ENCODE assay signal across 9 cellular contexts in genomic region chr14:54435500-54435981, GRCh38. TPM values are rescaled to one million over a fixed set of nuclear protein-coding genes. Genes with fewer than 3 reads are reported as not detected.
DNase-seq lines count a peak whose midpoint lies in the region; ATAC-seq, FAIRE-seq and TF ChIP-seq lines count a peak whose summit lies in the region.
"Had no signal": no experiment of that assay in that cellular context is flagged by ENCODE, and none has a peak within 500 bp of the region (broad histone marks: within the 10 kb centered on the region; RNA-seq: fewer than 3 reads in every experiment).

No MANE protein-coding gene starts in this region.

- no peak for TF ChIP-seq EP300 in A549 (IDR thresholded peaks at IDR 0.05)

- no peak overlapping the region for H3K4me3 ChIP-seq in A549
- H3K4me3 ChIP-seq in mammary epithelial cell (replicated peaks in 1 of 3; ENCODE audit: insufficient read depth in 1 of 3, low read depth in 2 of 3, low read length in 3 of 3) = no peak overlapping the region
- H3K4me3 ChIP-seq in uterus = no peak overlapping the region
- H3K4me3 ChIP-seq: tibial nerve had no signal

- intact Hi-C loops in mammary epithelial cell (cut with micrococcal nuclease) = no loop called here
- intact Hi-C loops in uterus (cut with DNase I; ENCODE audit: low total_unique reads) = no loop called here

- H4K20me1 ChIP-seq in mammary epithelial cell (ENCODE audit: insufficient read depth, low read length) = peaks cover 6% of the 10 kb centered on the region

- peaks cover 99% of the 10 kb centered on the region for H3K79me2 ChIP-seq in mammary epithelial cell (ENCODE audit: insufficient read depth, low read length)

- no peak for TF ChIP-seq RAD21 in A549 (conservative IDR thresholded peaks at IDR 0.05 in 1 of 2, IDR thresholded peaks at IDR 0.05 in 1 of 2)

- H3K36me3 ChIP-seq in mammary epithelial cell (ENCODE audit: insufficient read depth, low read length) = peaks cover 12% of the 10 kb centered on the region
- no peaks in the 10 kb centered on the region for H3K36me3 ChIP-seq in uterus

- H3K9me3 ChIP-seq in A549 = no peaks in the 10 kb centered on the region
- H3K9me3 ChIP-seq in mammary epithelial cell (replicated peaks; ENCODE audit: insufficient read depth, low read length) = no peaks in the 10 kb centered on the region
- no peaks in the 10 kb centered on the region for H3K9me3 ChIP-seq in uterus
- H3K9me3 ChIP-seq: tibial nerve had no signal

- dilution Hi-C loops in mammary epithelial cell (cut with HindIII; ENCODE audit: low sequenced_read_pairs) = no loop called here

- in situ Hi-C loops in mammary epithelial cell (cut with MboI; ENCODE audit: low sequenced_read_pairs in 2 of 2) = no loop called here

- DNase-seq in A549 (ENCODE audit: low read depth in 1 of 2, low spot score in 1 of 2) (no peak), HUDEP-2 (lab: John Stamatoyannopoulos, UW; ENCODE audit: unreplicated experiment in 76 of 76) (peak in 50 of 76 experiments; percentile 4 to 85 (median 48)), mammary epithelial cell (peak; percentile 82), NOMO-1 treated with DMSO at 0.1 percent for 48 hours (lab: John Stamatoyannopoulos, UW; ENCODE audit: unreplicated experiment) (no peak), uterus (no peak), NCI-H446 treated with DMSO at 0.1 percent for 48 hours (lab: John Stamatoyannopoulos, UW) (no peak)
- no peak for DNase-seq in stimulated activated CD8-positive, alpha-beta memory T cell treated with anti-CD3 and anti-CD28 coated beads, Interleukin-4, amount 100 ng/mL, for 48 hours

- H3K27me3 ChIP-seq in mammary epithelial cell (ENCODE audit: insufficient read depth, low read length) = no peaks in the 10 kb centered on the region
- H3K27me3 ChIP-seq in uterus = no peaks in the 10 kb centered on the region
- H3K27me3 ChIP-seq: tibial nerve had no signal

- ATAC-seq in A549 (no peak; a peak in 1 of 6 replicates), GM18520 (IDR thresholded peaks at IDR 0.05; ENCODE audit: unreplicated experiment) (peak; percentile 43)

- POLR2A ChIA-PET in A549 (lab: Yijun Ruan, JAX) = interaction anchor here (1.0 kb wide), 1 partner anchor 53 kb away, joined by 3 read pairs; the partner anchor contains the start of gene GMFB

- no peak overlapping the region for H3K9ac ChIP-seq in mammary epithelial cell (ENCODE audit: insufficient read depth, low read length)

- no peak for FAIRE-seq in A549 (lab: Jason Lieb, UNC)

- WGBS in A549 (ENCODE audit: missing lambda C conversion rate) = 75% methylated on average over 4 of the region's 4 CpGs
- 75% methylated on average over 4 of the region's 4 CpGs for WGBS in mammary epithelial cell (ENCODE audit: low coverage, missing lambda C conversion rate)

- CTCF ChIA-PET in A549 (lab: Yijun Ruan, JAX) (interaction anchor here (1.0 to 1.5 kb wide), 3 partner anchors 9 to 88 kb away, joined by 3 to 4 read pairs (median 3); no protein-coding TSS in a partner anchor), mammary epithelial cell (lab: Charles Lee; ENCODE audit: low non-redundant PET) (interaction anchor here (0.6 kb wide), 1 partner anchor 62 kb away, joined by 5 read pairs; no protein-coding TSS in a partner anchor)

- H3K4me2 ChIP-seq in A549 = peak overlapping the region; percentile 25; the same call in 1 of the 3 replicates
- H3K4me2 ChIP-seq in mammary epithelial cell (ENCODE audit: insufficient read depth, low read depth, low read length) = peak overlapping the region; percentile 48

- TF ChIP-seq CTCF in A549 (IDR thresholded peaks at IDR 0.05) (no peak), mammary epithelial cell (conservative IDR thresholded peaks at IDR 0.05 in 1 of 2, IDR thresholded peaks at IDR 0.05 in 1 of 2; ENCODE audit: extremely low read depth in 1 of 2, insufficient read depth in 1 of 2, low read depth in 1 of 2, low read length in 2 of 2) (no peak), uterus (IDR thresholded peaks at IDR 0.05) (no peak)

- no TSS peak for BruUV-seq in mammary epithelial cell (replicated peaks; lab: Mats Ljungman, UMichigan)

- H3K27ac ChIP-seq in A549 = no peak overlapping the region
- H3K27ac ChIP-seq in mammary epithelial cell (ENCODE audit: insufficient read depth, low read depth, low read length) = peak overlapping the region; percentile 11
- H3K27ac ChIP-seq in uterus = peak overlapping the region in 1 of 2 donors; percentile 35
- H3K27ac ChIP-seq: tibial nerve had no signal

- H3K4me1 ChIP-seq in A549 = peaks cover 34% of the 10 kb centered on the region
- H3K4me1 ChIP-seq in mammary epithelial cell (ENCODE audit: insufficient read depth, low read length) = peaks cover 17% of the 10 kb centered on the region
- H3K4me1 ChIP-seq in uterus = peaks cover 0 to 4% of the 10 kb centered on the region in 2 donors

- no peak overlapping the region for H2AFZ ChIP-seq in mammary epithelial cell (ENCODE audit: low read depth, low read length)

- TF ChIP-seq POLR2A in A549 (IDR thresholded peaks at IDR 0.05; ENCODE audit: low read length) = no peak
- no peak for TF ChIP-seq POLR2A in uterus (IDR thresholded peaks at IDR 0.05)

TF ChIP-seq in A549, 52 proteins besides CTCF, POLR2A, EP300 and RAD21:
- no peak for TF ChIP-seq GATA3 (IDR thresholded peaks at IDR 0.05; ENCODE audit: borderline replicate concordance)
- no peak for TF ChIP-seq JUNB (IDR thresholded peaks at IDR 0.05)
- TF ChIP-seq RCOR1 (IDR thresholded peaks at IDR 0.05; ENCODE audit: low read depth, low read length) = no peak
- no peak for TF ChIP-seq BHLHE40 (IDR thresholded peaks at IDR 0.05; ENCODE audit: low read depth, low read length)
- no peak for TF ChIP-seq RARB (CRISPR knock-in tag; IDR thresholded peaks at IDR 0.05)
- no peak for TF ChIP-seq ESRRA (IDR thresholded peaks at IDR 0.05; ENCODE audit: borderline replicate concordance, low read length)
- TF ChIP-seq FOXS1 (CRISPR knock-in tag; IDR thresholded peaks at IDR 0.05) = no peak
- no peak for TF ChIP-seq MYC (IDR thresholded peaks at IDR 0.05; ENCODE audit: borderline replicate concordance, low read length)
- TF ChIP-seq ELK1 (IDR thresholded peaks at IDR 0.05; ENCODE audit: low read depth, low read length) = no peak
- no peak for TF ChIP-seq NPAS2 (CRISPR knock-in tag; IDR thresholded peaks at IDR 0.05; ENCODE audit: borderline replicate concordance)
- TF ChIP-seq HEYL (CRISPR knock-in tag; IDR thresholded peaks at IDR 0.05) = no peak
- TF ChIP-seq PHF8 (IDR thresholded peaks at IDR 0.05; ENCODE audit: borderline replicate concordance, low read depth) = no peak
- no peak for TF ChIP-seq MAX (IDR thresholded peaks at IDR 0.05)

RNA-seq across cellular contexts. Expression of gene CNIH1, which starts 5.6 kb away (rescaled TPM):
- 411 and 487 TPM in 2 replicates for polyA plus RNA-seq in A549 (2011; rRNA removed)
- polyA plus RNA-seq in A549 (2012; cell fraction: cytosol; rRNA removed) = 172 and 215 TPM in 2 replicates
- polyA plus RNA-seq in A549 (2012; cell fraction: nucleus; rRNA removed) = 144 and 174 TPM in 2 replicates
- polyA plus RNA-seq in A549 (2017; fragmentation: RNase III; extraction: RNeasy Plus Mini Kit Qiagen cat#74134 plus additional on column Dnase treatment) = 337 to 361 TPM (median 347 TPM) in 3 replicates
- 453 and 486 TPM in 2 replicates for polyA minus RNA-seq in A549 (2011; rRNA and poly(A)+ RNA removed)
- 100 to 1,000 TPM; 184 to 196 TPM for total RNA-seq in mammary epithelial cell
- polyA plus RNA-seq in mammary epithelial cell = 345 TPM
- 223 TPM for polyA minus RNA-seq in mammary epithelial cell
- total RNA-seq in uterus = 100 to 1,000 TPM in 3 of 4 donors, 10 to 100 TPM in 1; 18.7 to 177 (median 142) TPM

RNA-seq across cellular contexts. Expression of gene CDKN3, which starts 38.7 kb away (rescaled TPM):
- 142 and 154 TPM in 2 replicates for polyA plus RNA-seq in A549 (2011; rRNA removed)
- polyA plus RNA-seq in A549 (2012; cell fraction: cytosol; rRNA removed) = 73.7 and 84.9 TPM in 2 replicates
- 15.3 and 23.7 TPM in 2 replicates for polyA plus RNA-seq in A549 (2012; cell fraction: nucleus; rRNA removed)
- polyA plus RNA-seq in A549 (2017; fragmentation: RNase III; extraction: RNeasy Plus Mini Kit Qiagen cat#74134 plus additional on column Dnase treatment) = 62.7 to 78.5 TPM (median 67.4 TPM) in 3 replicates
- 22.6 and 30.9 TPM in 2 replicates for polyA minus RNA-seq in A549 (2011; rRNA and poly(A)+ RNA removed)
- 10 to 100 TPM in 1 of 2 donors, under 1 TPM in 1; 0.50 to 38.1 TPM for total RNA-seq in mammary epithelial cell
- polyA plus RNA-seq in mammary epithelial cell = 47.2 TPM
- polyA minus RNA-seq in mammary epithelial cell = not detected
- total RNA-seq in uterus = 10 to 100 TPM in 1 of 4 donors, 1 to 10 TPM in 2, not detected in 1; 1.3 to 24.3 (median 4.4) TPM

RNA-seq across cellular contexts. Expression of gene GMFB, which starts 53.2 kb away (rescaled TPM):
- polyA plus RNA-seq in A549 (2011; rRNA removed) (35.3 and 45.5 TPM in 2 replicates), A549 (2017; fragmentation: RNase III; extraction: RNeasy Plus Mini Kit Qiagen cat#74134 plus additional on column Dnase treatment) (56.8 to 66.7 TPM (median 62.3 TPM) in 3 replicates), mammary epithelial cell (15.5 TPM)
- 7.0 TPM in 2 replicates for polyA plus RNA-seq in A549 (2012; cell fraction: cytosol; rRNA removed)
- 3.9 and 6.6 TPM in 2 replicates for polyA plus RNA-seq in A549 (2012; cell fraction: nucleus; rRNA removed)
- polyA minus RNA-seq in A549 (2011; rRNA and poly(A)+ RNA removed) = 10.9 and 11.4 TPM in 2 replicates
- total RNA-seq in mammary epithelial cell (100 to 1,000 TPM in 1 of 2 donors, 10 to 100 TPM in 1; 65.9 to 104 TPM), uterus (100 to 1,000 TPM in 1 of 4 donors, 10 to 100 TPM in 3; 39.5 to 169 (median 45.7) TPM)
- 8.8 TPM for polyA minus RNA-seq in mammary epithelial cell

Comparison
In these comparisons a context has a peak if more than half of its experiments do, and no peak if none do; other contexts are left out.
1. DNase-seq: peak in HUDEP-2 (50 of 76) and mammary epithelial cell (single experiment); none in A549 (0 of 2), stimulated activated CD8-positive, alpha-beta memory T cell treated with anti-CD3 and anti-CD28 coated beads, Interleukin-4, amount 100 ng/mL, for 48 hours (single experiment), NOMO-1 treated with DMSO at 0.1 percent for 48 hours (single experiment), uterus (0 of 2) and NCI-H446 treated with DMSO at 0.1 percent for 48 hours (single experiment).